11 cellular contexts compared by ENCODE assay signal in genomic region chr6:20237677-20238460, GRCh38. TPM values are rescaled to one million over a fixed set of nuclear protein-coding genes. Genes with fewer than 3 reads are reported as not detected.
"Had no signal": no experiment of that assay in that cellular context is flagged by ENCODE, and none has a peak within 500 bp of the region (broad histone marks: within the 10 kb centered on the region; RNA-seq: fewer than 3 reads in every experiment).

No MANE protein-coding gene starts in this region.

- H3K27me3 Mint-ChIP-seq: activated naive CD8-positive, alpha-beta T cell treated with anti-CD3 and anti-CD28 coated beads for 36 hours; activated T-cell treated with anti-CD3 and anti-CD28 coated beads, Interleukin-2, amount 50 U/mL, for 24 hours had no signal

- H3K9me3 Mint-ChIP-seq: activated naive CD8-positive, alpha-beta T cell treated with anti-CD3 and anti-CD28 coated beads for 36 hours; activated T-cell treated with anti-CD3 and anti-CD28 coated beads, Interleukin-2, amount 50 U/mL, for 24 hours had no signal

- ATAC-seq: activated CD4-positive, CD25-positive, alpha-beta regulatory T cell treated with anti-CD3 and anti-CD28 coated beads, Interleukin-2, amount 50 U/mL, for 24 hours; gastrocnemius medialis; left ventricle myocardium superior; pancreas had no signal

- H3K9me3 ChIP-seq: gastrocnemius medialis, pancreas, upper lobe of left lung had no signal

- H3K4me1 ChIP-seq: gastrocnemius medialis, pancreas, upper lobe of left lung had no signal

- H3K4me3 Mint-ChIP-seq: activated naive CD8-positive, alpha-beta T cell treated with anti-CD3 and anti-CD28 coated beads for 36 hours; activated T-cell treated with anti-CD3 and anti-CD28 coated beads, Interleukin-2, amount 50 U/mL, for 24 hours had no signal

- H3K36me3 Mint-ChIP-seq: activated naive CD8-positive, alpha-beta T cell treated with anti-CD3 and anti-CD28 coated beads for 36 hours had no signal

- H3K4me1 Mint-ChIP-seq: activated naive CD8-positive, alpha-beta T cell treated with anti-CD3 and anti-CD28 coated beads for 36 hours had no signal

- H3K27ac ChIP-seq: gastrocnemius medialis, pancreas, upper lobe of left lung had no signal

- FAIRE-seq: kidney, pancreas, small intestine had no signal

- H3K27ac Mint-ChIP-seq: activated naive CD8-positive, alpha-beta T cell treated with anti-CD3 and anti-CD28 coated beads for 36 hours; activated T-cell treated with anti-CD3 and anti-CD28 coated beads, Interleukin-2, amount 50 U/mL, for 24 hours had no signal

- DNase-seq: activated gamma-delta T cell; activated naive CD8-positive, alpha-beta T cell treated with anti-CD3 and anti-CD28 coated beads for 36 hours; activated T-cell treated with anti-CD3 and anti-CD28 coated beads, Interleukin-2, amount 50 U/mL, for 24 hours; gastrocnemius medialis; kidney; left ventricle myocardium superior; pancreas had no signal

- H3K4me3 ChIP-seq: gastrocnemius medialis, pancreas, upper lobe of left lung had no signal

- H3K36me3 ChIP-seq: gastrocnemius medialis, pancreas, upper lobe of left lung had no signal

- H3K27me3 ChIP-seq: gastrocnemius medialis, pancreas, upper lobe of left lung had no signal

RNA-seq across cellular contexts. Expression of gene MBOAT1, which starts 25.6 kb away (rescaled TPM):
- polyA plus RNA-seq: neural cell had no signal
